ENCODE assay signal across 16 cellular contexts in genomic region chr5:61402970-61403369, GRCh38.
"Had no signal": no experiment of that assay in that cellular context is flagged by ENCODE, and none has a peak within 500 bp of the region (broad histone marks: within the 10 kb centered on the region; RNA-seq: fewer than 3 reads in every experiment).

No MANE protein-coding gene starts in this region.

- H3K27ac ChIP-seq: epithelial cell of prostate, gastroesophageal sphincter, left ventricle myocardium inferior, psoas muscle had no signal

- H3K9me3 ChIP-seq: gastroesophageal sphincter, heart left ventricle, left ventricle myocardium inferior, psoas muscle had no signal

- H3K36me3 ChIP-seq: gastroesophageal sphincter, heart left ventricle, left ventricle myocardium inferior had no signal

- H3K4me3 Mint-ChIP-seq: dendritic cell treated with granulocyte-macrophage colony-stimulating factor and Interleukin-4, amounts not matched to agents 40 ng/mL and 50 ng/mL, for 4 days; immature natural killer cell; stimulated activated naive CD8-positive, alpha-beta T cell treated with anti-CD3 and anti-CD28 coated beads, Interleukin-15, amount 100 ng/mL, for 72 hours had no signal

- H3K27ac Mint-ChIP-seq: activated naive CD4-positive, alpha-beta T cell treated with anti-CD3 and anti-CD28 coated beads, Interleukin-2, amount 50 U/mL, for 72 hours; dendritic cell treated with granulocyte-macrophage colony-stimulating factor and Interleukin-4, amounts not matched to agents 40 ng/mL and 50 ng/mL, for 4 days; stimulated activated naive CD8-positive, alpha-beta T cell treated with anti-CD3 and anti-CD28 coated beads, Interleukin-15, amount 100 ng/mL, for 72 hours had no signal

- H3K36me3 Mint-ChIP-seq: activated naive CD4-positive, alpha-beta T cell treated with anti-CD3 and anti-CD28 coated beads, Interleukin-2, amount 50 U/mL, for 72 hours; immature natural killer cell had no signal

- H3K9me3 Mint-ChIP-seq: activated naive CD4-positive, alpha-beta T cell treated with anti-CD3 and anti-CD28 coated beads, Interleukin-2, amount 50 U/mL, for 72 hours; dendritic cell treated with granulocyte-macrophage colony-stimulating factor and Interleukin-4, amounts not matched to agents 40 ng/mL and 50 ng/mL, for 4 days; immature natural killer cell; stimulated activated naive CD8-positive, alpha-beta T cell treated with anti-CD3 and anti-CD28 coated beads, Interleukin-15, amount 100 ng/mL, for 72 hours had no signal

- DNase-seq: activated CD4-positive, alpha-beta T cell treated with anti-CD3 and anti-CD28 coated beads, Interleukin-2, amount 50 U/mL, for 4 hours; activated gamma-delta T cell treated with Interleukin-2 at 50 U/mL for 16 hours; effector memory CD4-positive, alpha-beta T cell; heart left ventricle; immature natural killer cell; kidney glomerular epithelial cell; left ventricle myocardium inferior; mammary epithelial cell; psoas muscle; right cardiac atrium; stimulated activated naive CD8-positive, alpha-beta T cell treated with anti-CD3 and anti-CD28 coated beads, Interleukin-15, amount 100 ng/mL, for 72 hours; trophoblast cell had no signal

- H3K27me3 Mint-ChIP-seq: dendritic cell treated with granulocyte-macrophage colony-stimulating factor and Interleukin-4, amounts not matched to agents 40 ng/mL and 50 ng/mL, for 4 days; stimulated activated naive CD8-positive, alpha-beta T cell treated with anti-CD3 and anti-CD28 coated beads, Interleukin-15, amount 100 ng/mL, for 72 hours had no signal

- H3K4me3 ChIP-seq: gastroesophageal sphincter, heart left ventricle, left ventricle myocardium inferior, psoas muscle had no signal
